In genomic region chr17:82457071-82457789, GRCh38 we compare ENCODE assay signal across 8 cellular contexts. TPM values are rescaled to one million over a fixed set of nuclear protein-coding genes. Genes with fewer than 3 reads are reported as not detected.
DNase-seq lines count a peak whose midpoint lies in the region; ATAC-seq and TF ChIP-seq lines count a peak whose summit lies in the region.

No MANE protein-coding gene starts in this region.

- H3K27me3 ChIP-seq in MG63, result no peaks in the 10 kb centered on the region
- H3K27me3 ChIP-seq in mammary epithelial cell (ENCODE audit: insufficient read depth, low read length), result no peaks in the 10 kb centered on the region

- dilution Hi-C loops in mammary epithelial cell (cut with HindIII; ENCODE audit: low sequenced_read_pairs), result loop anchor here (5.0 kb wide), 1 partner anchor 40 kb away; the partner anchor contains the start of genes HEXD and OGFOD3

- no peaks in the 10 kb centered on the region for H3K27me3 Mint-ChIP-seq in mesothelial cell of epicardium (ENCODE audit: low read depth)

- peaks cover 18% of the 10 kb centered on the region for H3K4me1 Mint-ChIP-seq in mesothelial cell of epicardium

- WGBS in mammary epithelial cell (ENCODE audit: low coverage, missing lambda C conversion rate), result 54% methylated on average over 9 of the region's 9 CpGs

- no peak for ATAC-seq in HG03378 (IDR thresholded peaks at IDR 0.05; ENCODE audit: unreplicated experiment)

- H3K79me2 ChIP-seq in mammary epithelial cell (ENCODE audit: insufficient read depth, low read length), result peaks cover 8% of the 10 kb centered on the region

- intact Hi-C loops in mammary epithelial cell (cut with micrococcal nuclease), result no loop called here

- H3K4me3 ChIP-seq in MG63 (peak overlapping the region; percentile 74; the same call in 1 of the 2 replicates), mammary epithelial cell (replicated peaks in 1 of 3; ENCODE audit: insufficient read depth in 1 of 3, low read depth in 2 of 3, low read length in 3 of 3) (peak overlapping the region in 1 of 3 experiments; percentile 88)

- H3K4me1 ChIP-seq in mammary epithelial cell (ENCODE audit: insufficient read depth, low read length), result peaks cover 7% of the 10 kb centered on the region

- H3K27ac Mint-ChIP-seq in mesothelial cell of epicardium, result peak overlapping the region; percentile 94

- H3K9ac ChIP-seq in mammary epithelial cell (ENCODE audit: insufficient read depth, low read length), result no peak overlapping the region

- peaks cover 20% of the 10 kb centered on the region for H3K36me3 ChIP-seq in MG63
- no peaks in the 10 kb centered on the region for H3K36me3 ChIP-seq in mammary epithelial cell (ENCODE audit: insufficient read depth, low read length)

- CTCF ChIA-PET in mammary epithelial cell (lab: Charles Lee; ENCODE audit: low non-redundant PET), result no interaction called here

- H3K27ac ChIP-seq in C4-2B (peak overlapping the region; percentile 91), mammary epithelial cell (ENCODE audit: insufficient read depth, low read depth, low read length) (peak overlapping the region; percentile 81)

- no peaks in the 10 kb centered on the region for H3K9me3 ChIP-seq in MG63
- no peaks in the 10 kb centered on the region for H3K9me3 ChIP-seq in mammary epithelial cell (replicated peaks; ENCODE audit: insufficient read depth, low read length)

- peak overlapping the region; percentile 46 for H2AFZ ChIP-seq in mammary epithelial cell (ENCODE audit: low read depth, low read length)

- peaks cover 3% of the 10 kb centered on the region for H3K9me3 Mint-ChIP-seq in mesothelial cell of epicardium

- H3K4me3 Mint-ChIP-seq in mesothelial cell of epicardium, result peak overlapping the region; percentile 95

- H4K20me1 ChIP-seq in mammary epithelial cell (ENCODE audit: insufficient read depth, low read length), result no peaks in the 10 kb centered on the region

- DNase-seq in MG63 (no peak), mammary epithelial cell (no peak), mesothelial cell of epicardium (ENCODE audit: low spot score in 2 of 2, unreplicated experiment in 2 of 2) (no peak), OCI-M2 (lab: John Stamatoyannopoulos, UW; ENCODE audit: unreplicated experiment) (no peak), mesenteric fat pad (ENCODE audit: low spot score) (no peak)
- no peak for DNase-seq in NK-92 treated with Interleukin-12 subunit alpha and Interleukin-12 subunit beta, amount 100 ng/mL, for 24 hours (lab: John Stamatoyannopoulos, UW)

- no peak for TF ChIP-seq CTCF in C4-2B (conservative IDR thresholded peaks at IDR 0.05)
- TF ChIP-seq CTCF in mammary epithelial cell (conservative IDR thresholded peaks at IDR 0.05 in 1 of 2, IDR thresholded peaks at IDR 0.05 in 1 of 2; ENCODE audit: extremely low read depth in 1 of 2, insufficient read depth in 1 of 2, low read depth in 1 of 2, low read length in 2 of 2), result no peak
- no peak for TF ChIP-seq CTCF in mesothelial cell of epicardium (IDR thresholded peaks at IDR 0.05; ENCODE audit: unreplicated experiment)

- in situ Hi-C loops in mammary epithelial cell (cut with MboI; ENCODE audit: low sequenced_read_pairs in 2 of 2), result no loop called here

- H3K4me2 ChIP-seq in mammary epithelial cell (ENCODE audit: insufficient read depth, low read depth, low read length), result peak overlapping the region; percentile 82

- no TSS peak for BruUV-seq in mammary epithelial cell (replicated peaks; lab: Mats Ljungman, UMichigan)

- peaks cover 11% of the 10 kb centered on the region for H3K36me3 Mint-ChIP-seq in mesothelial cell of epicardium

RNA-seq across cellular contexts. Expression of gene NARF, which starts 1.3 kb away (rescaled TPM):
- 15.8 and 33.7 TPM in 2 replicates for total RNA-seq in MG63 (2014; rRNA removed; shearing (Covaris generic); ENCODE audit: low replicate concordance)
- total RNA-seq in mammary epithelial cell (10 to 100 TPM; 25.0 to 31.5 TPM), mesothelial cell of epicardium (116 to 123 TPM (median 122 TPM) in 3 replicates), mesenteric fat pad (57.3 TPM)
- 45.0 TPM for polyA plus RNA-seq in mammary epithelial cell
- 31.3 TPM for polyA minus RNA-seq in mammary epithelial cell

RNA-seq across cellular contexts. Expression of gene CYBC1, which starts 6.7 kb away (rescaled TPM):
- total RNA-seq in MG63 (2014; rRNA removed; shearing (Covaris generic); ENCODE audit: low replicate concordance), result 71.0 and 84.5 TPM in 2 replicates
- total RNA-seq in mammary epithelial cell (10 to 100 TPM; 21.8 to 38.3 TPM), mesothelial cell of epicardium (86.7 to 93.0 TPM (median 88.1 TPM) in 3 replicates), mesenteric fat pad (84.9 TPM)
- 30.3 TPM for polyA plus RNA-seq in mammary epithelial cell
- 21.6 TPM for polyA minus RNA-seq in mammary epithelial cell

RNA-seq across cellular contexts. Expression of gene OGFOD3, which starts 38.8 kb away (rescaled TPM):
- 21.2 and 33.7 TPM in 2 replicates for total RNA-seq in MG63 (2014; rRNA removed; shearing (Covaris generic); ENCODE audit: low replicate concordance)
- 10 to 100 TPM; 18.5 to 25.6 TPM for total RNA-seq in mammary epithelial cell
- polyA plus RNA-seq in mammary epithelial cell, result 26.1 TPM
- polyA minus RNA-seq in mammary epithelial cell, result 19.0 TPM
- 36.6 to 40.3 TPM (median 39.3 TPM) in 3 replicates for total RNA-seq in mesothelial cell of epicardium
- 22.6 TPM for total RNA-seq in mesenteric fat pad

RNA-seq across cellular contexts. Expression of gene HEXD, which starts 39.1 kb away (rescaled TPM):
- total RNA-seq in MG63 (2014; rRNA removed; shearing (Covaris generic); ENCODE audit: low replicate concordance), result 12.1 and 15.3 TPM in 2 replicates
- total RNA-seq in mammary epithelial cell, result 10 to 100 TPM in 1 of 2 donors, 1 to 10 TPM in 1; 6.3 to 13.0 TPM
- 8.0 TPM for polyA plus RNA-seq in mammary epithelial cell
- polyA minus RNA-seq in mammary epithelial cell, result 3.8 TPM
- 75.3 to 82.8 TPM (median 76.3 TPM) in 3 replicates for total RNA-seq in mesothelial cell of epicardium
- total RNA-seq in mesenteric fat pad, result 24.1 TPM
